ENCODE assay signal across 1 cellular context in genomic region chr5:109409061-109409843, GRCh38.
TF ChIP-seq lines count a peak whose summit lies in the region.

No MANE protein-coding gene starts in this region.

TF ChIP-seq in HEK293, 187 proteins besides CTCF, POLR2A, EP300 and RAD21 (continued from another document and continues in another):
- TF ChIP-seq ZNF398 (tag by site-specific recombination; IDR thresholded peaks at IDR 0.05) (peak; percentile 71), ZNF692 (tag by site-specific recombination; IDR thresholded peaks at IDR 0.05) (0 out of 2 replicates have a peak, but pooled peaks have one; percentile 57), ZBTB7A (tag by site-specific recombination; IDR thresholded peaks at IDR 0.05; ENCODE audit: low read depth) (peak; percentile 60; the same call in 1 of the 2 replicates), REST (tag by site-specific recombination; IDR thresholded peaks at IDR 0.05) (peak; percentile 95), PRDM1 (tag by site-specific recombination; IDR thresholded peaks at IDR 0.05) (0 out of 2 replicates have a peak, but pooled peaks have one; percentile 4), ZNF37A (tag by site-specific recombination; IDR thresholded peaks at IDR 0.05) (no peak), ZNF140 (tag by site-specific recombination; IDR thresholded peaks at IDR 0.05) (no peak), ZNF629 (tag by site-specific recombination; IDR thresholded peaks at IDR 0.05) (peak; percentile 67), ZNF561 (tag by site-specific recombination; IDR thresholded peaks at IDR 0.05; ENCODE audit: borderline replicate concordance) (peak; percentile 34; the same call in 1 of the 2 replicates), INSM2 (tag by site-specific recombination; IDR thresholded peaks at IDR 0.05) (0 out of 2 replicates have a peak, but pooled peaks have one; percentile 35), ZIC2 (tag by site-specific recombination; IDR thresholded peaks at IDR 0.05) (peak; percentile 38), ZNF266 (tag by site-specific recombination; IDR thresholded peaks at IDR 0.05; ENCODE audit: low read depth) (no peak), ZNF324 (tag by site-specific recombination; IDR thresholded peaks at IDR 0.05) (peak; percentile 82), ZNF2 (tag by site-specific recombination; IDR thresholded peaks at IDR 0.05) (0 out of 2 replicates have a peak, but pooled peaks have one; percentile 64), SP7 (tag by site-specific recombination; IDR thresholded peaks at IDR 0.05) (peak; percentile 70), GLIS1 (tag by site-specific recombination; IDR thresholded peaks at IDR 0.05) (peak; percentile 79), ZBTB17 (tag by site-specific recombination; IDR thresholded peaks at IDR 0.05) (peak; percentile 93), PATZ1 (tag by site-specific recombination; IDR thresholded peaks at IDR 0.05) (peak; percentile 97), SP3 (tag by site-specific recombination; IDR thresholded peaks at IDR 0.05) (peak; percentile 88; the same call in 1 of the 2 replicates), ZNF521 (tag by site-specific recombination; IDR thresholded peaks at IDR 0.05) (no peak), ZBTB48 (tag by site-specific recombination; IDR thresholded peaks at IDR 0.05) (peak; percentile 24; the same call in 1 of the 2 replicates), KLF10 (tag by site-specific recombination; IDR thresholded peaks at IDR 0.05) (peak; percentile 24), ZEB2 (tag by site-specific recombination; IDR thresholded peaks at IDR 0.05) (peak; percentile 75), WT1 (tag by site-specific recombination; IDR thresholded peaks at IDR 0.05) (peak; percentile 22; the same call in 1 of the 2 replicates), ZNF596 (tag by site-specific recombination; IDR thresholded peaks at IDR 0.05) (no peak), ZNF600 (tag by site-specific recombination; IDR thresholded peaks at IDR 0.05) (peak; percentile 76), ZNF585B (tag by site-specific recombination; IDR thresholded peaks at IDR 0.05) (0 out of 2 replicates have a peak, but pooled peaks have one; percentile 6), SCRT2 (tag by site-specific recombination; IDR thresholded peaks at IDR 0.05) (peak; percentile 54; the same call in 1 of the 2 replicates), ZSCAN16 (tag by site-specific recombination; IDR thresholded peaks at IDR 0.05) (peak; percentile 34; the same call in 1 of the 2 replicates), HIC1 (tag by site-specific recombination; IDR thresholded peaks at IDR 0.05) (peak; percentile 54; the same call in 1 of the 2 replicates), ZNF239 (tag by site-specific recombination; IDR thresholded peaks at IDR 0.05) (0 out of 2 replicates have a peak, but pooled peaks have one; percentile 19), PRDM2 (tag by site-specific recombination; IDR thresholded peaks at IDR 0.05; ENCODE audit: borderline replicate concordance) (peak; percentile 87; the same call in 1 of the 2 replicates), ZFP69B (tag by site-specific recombination; IDR thresholded peaks at IDR 0.05) (0 out of 2 replicates have a peak, but pooled peaks have one; percentile 63), ZNF302 (tag by site-specific recombination; IDR thresholded peaks at IDR 0.05; ENCODE audit: low read depth) (no peak), KLF9 (tag by site-specific recombination; IDR thresholded peaks at IDR 0.05; ENCODE audit: low read depth) (peak; percentile 83), ZNF707 (tag by site-specific recombination; IDR thresholded peaks at IDR 0.05) (no peak), KLF7 (tag by site-specific recombination; IDR thresholded peaks at IDR 0.05; ENCODE audit: borderline replicate concordance) (peak; percentile 78; the same call in 1 of the 2 replicates), SP2 (tag by site-specific recombination; IDR thresholded peaks at IDR 0.05) (0 out of 2 replicates have a peak, but pooled peaks have one; percentile 17), ZNF391 (tag by site-specific recombination; IDR thresholded peaks at IDR 0.05; ENCODE audit: borderline replicate concordance, low read depth) (peak; percentile 87; the same call in 1 of the 2 replicates), ZNF580 (tag by site-specific recombination; IDR thresholded peaks at IDR 0.05) (peak; percentile 53; the same call in 1 of the 2 replicates), ZNF350 (tag by site-specific recombination; IDR thresholded peaks at IDR 0.05) (no peak), ZNF558 (tag by site-specific recombination; IDR thresholded peaks at IDR 0.05) (0 out of 2 replicates have a peak, but pooled peaks have one; percentile 49), ZBTB20 (tag by site-specific recombination; IDR thresholded peaks at IDR 0.05) (peak; percentile 96)
